Comparison of ENCODE assay signal across 19 cellular contexts in genomic region chr4:151573474-151573873, GRCh38.
"Had no signal": no experiment of that assay in that cellular context is flagged by ENCODE, and none has a peak within 500 bp of the region (broad histone marks: within the 10 kb centered on the region; RNA-seq: fewer than 3 reads in every experiment).

No MANE protein-coding gene starts in this region.

- H3K4me1 Mint-ChIP-seq: activated B cell treated with CpG ODN at 0.5 μM for 24 hours; memory B cell; naive thymus-derived CD4-positive, alpha-beta T cell; stimulated activated naive B cell treated with anti-CD40 and anti-IgM and Interleukin-4, amounts not matched to agents 10 μg/mL and 1 μg/mL and 100 μg/mL, for 72 hours had no signal

- H3K4me3 ChIP-seq: heart right ventricle, ovary, right lobe of liver had no signal

- H3K27ac ChIP-seq: heart right ventricle, ovary, right lobe of liver had no signal

- H3K27me3 ChIP-seq: heart right ventricle, ovary, right lobe of liver had no signal

- H3K9me3 Mint-ChIP-seq: activated B cell treated with CpG ODN at 0.5 μM for 24 hours; activated CD8-positive, alpha-beta T cell treated with anti-CD3 and anti-CD28 coated beads for 36 hours; activated T-cell treated with anti-CD3 and anti-CD28 coated beads, Interleukin-2, amount 50 U/mL, for 24 hours; memory B cell; stimulated activated naive B cell treated with anti-CD40 and anti-IgM and Interleukin-4, amounts not matched to agents 10 μg/mL and 1 μg/mL and 100 μg/mL, for 72 hours had no signal

- H3K9me3 ChIP-seq: heart right ventricle, ovary, right lobe of liver had no signal

- H3K4me3 Mint-ChIP-seq: activated B cell treated with CpG ODN at 0.5 μM for 24 hours; activated CD8-positive, alpha-beta T cell treated with anti-CD3 and anti-CD28 coated beads for 36 hours; activated T-cell treated with anti-CD3 and anti-CD28 coated beads, Interleukin-2, amount 50 U/mL, for 24 hours; memory B cell; naive thymus-derived CD4-positive, alpha-beta T cell; stimulated activated naive B cell treated with anti-CD40 and anti-IgM and Interleukin-4, amounts not matched to agents 10 μg/mL and 1 μg/mL and 100 μg/mL, for 72 hours had no signal

- H3K27ac Mint-ChIP-seq: activated B cell treated with CpG ODN at 0.5 μM for 24 hours; activated CD8-positive, alpha-beta T cell treated with anti-CD3 and anti-CD28 coated beads for 36 hours; activated T-cell treated with anti-CD3 and anti-CD28 coated beads, Interleukin-2, amount 50 U/mL, for 24 hours; memory B cell; naive thymus-derived CD4-positive, alpha-beta T cell; stimulated activated naive B cell treated with anti-CD40 and anti-IgM and Interleukin-4, amounts not matched to agents 10 μg/mL and 1 μg/mL and 100 μg/mL, for 72 hours had no signal

- DNase-seq: activated B cell treated with CpG ODN at 0.5 μM for 24 hours; activated CD4-positive, alpha-beta T cell treated with anti-CD3 and anti-CD28 coated beads for 48 hours; activated CD8-positive, alpha-beta T cell treated with anti-CD3 and anti-CD28 coated beads for 36 hours; activated effector memory CD4-positive, alpha-beta T cell treated with Interleukin-2 at 50 U/mL for 16 hours; activated naive CD4-positive, alpha-beta T cell treated with anti-CD3 and anti-CD28 coated beads, Interleukin-2, amount 50 U/mL, for 16 hours; activated T-cell treated with anti-CD3 and anti-CD28 coated beads, Interleukin-2, amount 50 U/mL, for 24 hours; aorta; dermis blood vessel endothelial cell; effector memory CD4-positive, alpha-beta T cell; heart right ventricle; kidney glomerular epithelial cell; left ventricle myocardium superior; naive thymus-derived CD4-positive, alpha-beta T cell; ovary; right lobe of liver; stimulated activated naive B cell treated with anti-CD40 and anti-IgM and Interleukin-4, amounts not matched to agents 10 μg/mL and 1 μg/mL and 100 μg/mL, for 72 hours; T-helper 1 cell; T-helper 9 cell had no signal

- H3K4me1 ChIP-seq: right lobe of liver had no signal

- H3K36me3 Mint-ChIP-seq: memory B cell; stimulated activated naive B cell treated with anti-CD40 and anti-IgM and Interleukin-4, amounts not matched to agents 10 μg/mL and 1 μg/mL and 100 μg/mL, for 72 hours had no signal

- ATAC-seq: activated CD8-positive, alpha-beta T cell treated with anti-CD3 and anti-CD28 coated beads for 36 hours; heart right ventricle; left ventricle myocardium superior; naive thymus-derived CD4-positive, alpha-beta T cell; right lobe of liver; stimulated activated naive B cell treated with anti-CD40 and anti-IgM and Interleukin-4, amounts not matched to agents 10 μg/mL and 1 μg/mL and 100 μg/mL, for 72 hours had no signal

- H3K36me3 ChIP-seq: heart right ventricle, ovary, right lobe of liver had no signal
